ENCODE assay signal across 24 cellular contexts in genomic region chr10:29612657-29613056, GRCh38. TPM values are rescaled to one million over a fixed set of nuclear protein-coding genes. Genes with fewer than 3 reads are reported as not detected.
DNase-seq lines count a peak whose midpoint lies in the region; ATAC-seq, FAIRE-seq and TF ChIP-seq lines count a peak whose summit lies in the region.
"Had no signal": no experiment of that assay in that cellular context is flagged by ENCODE, and none has a peak within 500 bp of the region (broad histone marks: within the 10 kb centered on the region; RNA-seq: fewer than 3 reads in every experiment).

No MANE protein-coding gene starts in this region.

- no peak for TF ChIP-seq POLR2A in right lobe of liver (IDR thresholded peaks at IDR 0.05)

- H3K36me3 ChIP-seq in astrocyte (ENCODE audit: insufficient read depth, low read length) (no peaks in the 10 kb centered on the region), skeletal muscle tissue (ENCODE audit: control insufficient read depth in 3 of 3, insufficient read depth in 3 of 3, low read length in 3 of 3) (peaks cover 3 to 6% (median 4%) of the 10 kb centered on the region in 3 donors), right lobe of liver (no peaks in the 10 kb centered on the region)

- TF ChIP-seq CTCF in astrocyte (IDR thresholded peaks at IDR 0.05; ENCODE audit: insufficient read depth, low read depth, low read length) = no peak
- no peak for TF ChIP-seq CTCF in right lobe of liver (IDR thresholded peaks at IDR 0.05)

- H3K27ac Mint-ChIP-seq in astrocyte (ENCODE audit: unreplicated experiment) = peak overlapping the region; percentile 47

- ATAC-seq in left lobe of liver (no peak), right lobe of liver (no peak)
- ATAC-seq: Right ventricle myocardium inferior had no signal

- peaks cover 4% of the 10 kb centered on the region for H3K9me3 ChIP-seq in astrocyte (ENCODE audit: insufficient read depth, low read depth, low read length)
- no peaks in the 10 kb centered on the region for H3K9me3 ChIP-seq in skeletal muscle tissue (ENCODE audit: control insufficient read depth in 3 of 3, low read length in 3 of 3)
- H3K9me3 ChIP-seq in right lobe of liver = no peaks in the 10 kb centered on the region
- H3K9me3 ChIP-seq: MG63, SK-N-SH had no signal

- no peak overlapping the region for H3K4me3 Mint-ChIP-seq in astrocyte (ENCODE audit: unreplicated experiment)
- H3K4me3 Mint-ChIP-seq: CD14-positive monocyte had no signal

- H3K27me3 Mint-ChIP-seq in astrocyte (ENCODE audit: low read depth, unreplicated experiment) = no peaks in the 10 kb centered on the region

- H3K4me1 Mint-ChIP-seq in astrocyte (ENCODE audit: low read depth, unreplicated experiment) = peaks cover 27% of the 10 kb centered on the region

- H3K4me1 ChIP-seq in astrocyte (ENCODE audit: insufficient read depth, low read length) (peaks cover 3% of the 10 kb centered on the region), skeletal muscle tissue (ENCODE audit: control insufficient read depth in 3 of 3, insufficient read depth in 3 of 3, low read length in 3 of 3) (peaks cover 53 to 64% (median 58%) of the 10 kb centered on the region in 3 donors), right lobe of liver (no peaks in the 10 kb centered on the region)

- 70% methylated on average over 2 of the region's 8 CpGs for WGBS in right lobe of liver (ENCODE audit: insufficient coverage, low coverage, low lambda C conversion rate, missing lambda C conversion rate)

- H2AFZ ChIP-seq in astrocyte (ENCODE audit: low read depth, low read length) = no peak overlapping the region

- H3K27me3 ChIP-seq in astrocyte (ENCODE audit: insufficient read depth, low read length) (no peaks in the 10 kb centered on the region), skeletal muscle tissue (ENCODE audit: control insufficient read depth in 3 of 3, insufficient read depth in 3 of 3, low read length in 3 of 3) (no peaks in the 10 kb centered on the region), right lobe of liver (no peaks in the 10 kb centered on the region)
- H3K27me3 ChIP-seq: MG63 had no signal

- FAIRE-seq in astrocyte (lab: Jason Lieb, UNC) = peak; percentile 20
- FAIRE-seq: RCC 7860 had no signal

- intact Hi-C loops in right lobe of liver (cut with DNase I) = no loop called here

- peak; percentile 45 for DNase-seq in NCI-H146 (lab: John Stamatoyannopoulos, UW)
- no peak for DNase-seq in NCI-H146 treated with DMSO at 0.1 percent for 48 hours (lab: John Stamatoyannopoulos, UW; ENCODE audit: unreplicated experiment)
- no peak for DNase-seq in astrocyte (ENCODE audit: low read depth)
- DNase-seq in left lobe of liver (ENCODE audit: low spot score) = peak; percentile 22
- DNase-seq in SIG-M5 (lab: John Stamatoyannopoulos, UW) = no peak
- no peak for DNase-seq in right lobe of liver
- no peak for DNase-seq in NCI-H526 (lab: John Stamatoyannopoulos, UW)
- DNase-seq: AML-193; DMS79 treated with DMSO at 0.1 percent for 48 hours; H7; IMR-90; Kasumi-1; NCI-H1092; NCI-H1436 treated with DMSO at 0.1 percent for 48 hours; NCI-H2081; NCI-H524; NK-92 treated with Interleukin-12 subunit alpha and Interleukin-12 subunit beta, amount 100 ng/mL, for 24 hours; SK-N-SH had no signal

- H3K9me3 Mint-ChIP-seq in astrocyte (ENCODE audit: unreplicated experiment) = peaks cover 2% of the 10 kb centered on the region

- H3K4me3 ChIP-seq in astrocyte (ENCODE audit: insufficient read depth, low read depth, low read length) = no peak overlapping the region
- H3K4me3 ChIP-seq in skeletal muscle tissue (ENCODE audit: low read length in 3 of 3) = no peak overlapping the region
- H3K4me3 ChIP-seq in right lobe of liver = no peak overlapping the region
- H3K4me3 ChIP-seq: MG63 had no signal

- H4K20me1 ChIP-seq in astrocyte (ENCODE audit: insufficient read depth, low read length) = peaks cover 79% of the 10 kb centered on the region

- H3K79me2 ChIP-seq in astrocyte (ENCODE audit: insufficient read depth, low read length) = peaks cover 68% of the 10 kb centered on the region

- H3K9ac ChIP-seq in astrocyte (ENCODE audit: low read length) (no peak overlapping the region), skeletal muscle tissue (ENCODE audit: low read depth in 1 of 3, low read length in 3 of 3) (no peak overlapping the region)
- H3K9ac ChIP-seq: SK-N-SH had no signal

- H3K4me2 ChIP-seq in astrocyte (ENCODE audit: low read length) = no peak overlapping the region
- H3K4me2 ChIP-seq: SK-N-SH had no signal

- peaks cover 23% of the 10 kb centered on the region for H3K36me3 Mint-ChIP-seq in astrocyte (ENCODE audit: low read depth, unreplicated experiment)

- H3K27ac ChIP-seq in astrocyte (ENCODE audit: low read depth, low read length) (no peak overlapping the region), skeletal muscle tissue (ENCODE audit: low read depth, low read length) (peak overlapping the region; percentile 55), right lobe of liver (no peak overlapping the region)
- H3K27ac ChIP-seq: 22Rv1 had no signal

RNA-seq across cellular contexts. Expression of gene SVIL, which starts 22.1 kb away (rescaled TPM):
- 70.4 and 73.3 TPM in 2 replicates for total RNA-seq in astrocyte
- total RNA-seq in left lobe of liver = 16.2 TPM
- 153 TPM for total RNA-seq in skeletal muscle tissue
- total RNA-seq in right lobe of liver = 10 to 100 TPM; 12.3 to 15.1 (median 13.6) TPM

Comparison
In these comparisons a context has a peak if more than half of its experiments do, and no peak if none do; other contexts are left out.
1. DNase-seq: peak in NCI-H146 (single experiment) and left lobe of liver (single experiment); none in NCI-H146 treated with DMSO at 0.1 percent for 48 hours (single experiment), astrocyte (single experiment), SIG-M5 (single experiment), right lobe of liver (0 of 3) and NCI-H526 (0 of 2).